8 cellular contexts compared by ENCODE assay signal in genomic region chr17:38898291-38898679, GRCh38. TPM values are rescaled to one million over a fixed set of nuclear protein-coding genes. Genes with fewer than 3 reads are reported as not detected.
A peak's percentile ranks its signal among the peaks of the same experiment; 100 is the strongest.
DNase-seq lines count a peak whose midpoint lies in the region; ATAC-seq and TF ChIP-seq lines count a peak whose summit lies in the region.

No MANE protein-coding gene starts in this region.

- H4K8ac ChIP-seq in trophoblast cell (ENCODE audit: low read depth, low read length) = no peak overlapping the region

- no peak overlapping the region for H2AK5ac ChIP-seq in trophoblast cell (ENCODE audit: low read length)

- H3K27me3 Mint-ChIP-seq in activated naive CD8-positive, alpha-beta T cell = no peaks in the 10 kb centered on the region

- H3K4me1 ChIP-seq in psoas muscle = peaks cover 56% of the 10 kb centered on the region
- peaks cover 14 to 16% of the 10 kb centered on the region in 2 experiments for H3K4me1 ChIP-seq in trophoblast cell (ENCODE audit: control insufficient read depth in 1 of 2, insufficient read depth in 2 of 2, low read length in 2 of 2)

- H4K12ac ChIP-seq in trophoblast cell (ENCODE audit: low read depth, low read length) = no peak overlapping the region

- ATAC-seq in HG03139 (IDR thresholded peaks at IDR 0.05; ENCODE audit: unreplicated experiment) (peak; percentile 8), psoas muscle (no peak)

- peaks cover 64% of the 10 kb centered on the region for H3K4me1 Mint-ChIP-seq in activated naive CD8-positive, alpha-beta T cell (ENCODE audit: low read depth)

- H3K4me2 ChIP-seq in trophoblast cell (ENCODE audit: low read length) = no peak overlapping the region

- no peak overlapping the region for H2AFZ ChIP-seq in trophoblast cell (ENCODE audit: insufficient read depth, low read length, poor library complexity)

- 19 to 42% (median 20%) methylated on average over 9 of the region's 9 CpGs for WGBS in psoas muscle, 3 donors
- WGBS in trophoblast cell (ENCODE audit: extremely low coverage, insufficient coverage, insufficient read length) = no CpG with 5 or more reads among the region's 9 CpGs

- no peak overlapping the region for H2BK5ac ChIP-seq in trophoblast cell (ENCODE audit: low read depth, low read length, poor library complexity)

- H3K36me3 ChIP-seq in psoas muscle (ENCODE audit: insufficient read depth in 1 of 2, low read depth in 1 of 2) (peaks cover 0 to 5% of the 10 kb centered on the region in 2 donors), trophoblast cell (ENCODE audit: control insufficient read depth in 1 of 2, insufficient read depth in 2 of 2, low read length in 2 of 2) (peaks cover 58 to 66% of the 10 kb centered on the region in 2 experiments)

- H3K27ac ChIP-seq in psoas muscle = peak overlapping the region; percentile 59
- H3K27ac ChIP-seq in trophoblast cell (ENCODE audit: low read depth, low read length) = no peak overlapping the region

- no peaks in the 10 kb centered on the region for H3K9me3 Mint-ChIP-seq in activated naive CD8-positive, alpha-beta T cell (ENCODE audit: low read depth)

- no peak overlapping the region for H3K18ac ChIP-seq in trophoblast cell (ENCODE audit: low read length)

- no peak overlapping the region for H3K4ac ChIP-seq in trophoblast cell (ENCODE audit: low read depth, low read length)

- H4K91ac ChIP-seq in trophoblast cell (ENCODE audit: low read depth, low read length) = no peak overlapping the region

- H3K27ac Mint-ChIP-seq in activated naive CD8-positive, alpha-beta T cell = peak overlapping the region; percentile 99

- H3K9ac ChIP-seq in trophoblast cell (ENCODE audit: low read length) = no peak overlapping the region

- H3K4me3 ChIP-seq in psoas muscle = peak overlapping the region; percentile 24
- no peak overlapping the region for H3K4me3 ChIP-seq in trophoblast cell (ENCODE audit: low read depth, low read length)

- H3K14ac ChIP-seq in trophoblast cell (ENCODE audit: low read length) = no peak overlapping the region

- H3K4me3 Mint-ChIP-seq in activated naive CD8-positive, alpha-beta T cell = peak overlapping the region; percentile 88

- no peaks in the 10 kb centered on the region for H3K79me2 ChIP-seq in trophoblast cell (ENCODE audit: control insufficient read depth, insufficient read depth, low read length, poor library complexity)

- H2BK120ac ChIP-seq in trophoblast cell (ENCODE audit: insufficient read depth, low read length, poor library complexity) = no peak overlapping the region

- no peaks in the 10 kb centered on the region for H3K79me1 ChIP-seq in trophoblast cell (ENCODE audit: low read length)

- H3K9me3 ChIP-seq in psoas muscle = no peaks in the 10 kb centered on the region
- H3K9me3 ChIP-seq in trophoblast cell (ENCODE audit: insufficient read depth, low read depth, low read length) = no peaks in the 10 kb centered on the region

- no peak overlapping the region for H2BK12ac ChIP-seq in trophoblast cell (ENCODE audit: low read length)

- intact Hi-C loops in psoas muscle (cut with DNase I) = no loop called here

- no peaks in the 10 kb centered on the region for H3K27me3 ChIP-seq in psoas muscle (ENCODE audit: insufficient read depth in 3 of 3, low read length in 2 of 3)
- no peaks in the 10 kb centered on the region for H3K27me3 ChIP-seq in trophoblast cell (ENCODE audit: insufficient read depth, low read length)

- TF ChIP-seq CTCF in psoas muscle (IDR thresholded peaks at IDR 0.05) = no peak

- DNase-seq in GM19238 (ENCODE audit: insufficient read length, low spot score) (peak; percentile 30), psoas muscle (no peak), trophoblast cell (no peak), HCEC 1CT (no peak), OCI-M1 (lab: John Stamatoyannopoulos, UW) (no peak), NCI-H1105 (lab: John Stamatoyannopoulos, UW) (no peak)

- peaks cover 2% of the 10 kb centered on the region for H3K36me3 Mint-ChIP-seq in activated naive CD8-positive, alpha-beta T cell

- no peak overlapping the region for H3K23ac ChIP-seq in trophoblast cell (ENCODE audit: low read length)

RNA-seq across cellular contexts. Expression of gene LASP1, which starts 28.4 kb away (rescaled TPM):
- 10 to 100 TPM; 14.6 to 20.1 (median 17.2) TPM for total RNA-seq in psoas muscle
- polyA plus RNA-seq in psoas muscle = 10 to 100 TPM in 2 of 3 donors, 1 to 10 TPM in 1; 8.6 to 14.0 (median 10.9) TPM
- polyA plus RNA-seq in trophoblast cell (2013) = 157 TPM in 2 replicates

RNA-seq across cellular contexts. Expression of gene RPL23, which starts 44.8 kb away (rescaled TPM):
- 1,000 to 10,000 TPM in 1 of 4 donors, 100 to 1,000 TPM in 3; 816 to 1,006 (median 921) TPM for total RNA-seq in psoas muscle
- 1,000 to 10,000 TPM; 1,675 to 2,332 (median 1,765) TPM for polyA plus RNA-seq in psoas muscle
- polyA plus RNA-seq in trophoblast cell (2013) = 2,811 and 2,862 TPM in 2 replicates
